8 cellular contexts compared by ENCODE assay signal in the genomic region with DNA sequence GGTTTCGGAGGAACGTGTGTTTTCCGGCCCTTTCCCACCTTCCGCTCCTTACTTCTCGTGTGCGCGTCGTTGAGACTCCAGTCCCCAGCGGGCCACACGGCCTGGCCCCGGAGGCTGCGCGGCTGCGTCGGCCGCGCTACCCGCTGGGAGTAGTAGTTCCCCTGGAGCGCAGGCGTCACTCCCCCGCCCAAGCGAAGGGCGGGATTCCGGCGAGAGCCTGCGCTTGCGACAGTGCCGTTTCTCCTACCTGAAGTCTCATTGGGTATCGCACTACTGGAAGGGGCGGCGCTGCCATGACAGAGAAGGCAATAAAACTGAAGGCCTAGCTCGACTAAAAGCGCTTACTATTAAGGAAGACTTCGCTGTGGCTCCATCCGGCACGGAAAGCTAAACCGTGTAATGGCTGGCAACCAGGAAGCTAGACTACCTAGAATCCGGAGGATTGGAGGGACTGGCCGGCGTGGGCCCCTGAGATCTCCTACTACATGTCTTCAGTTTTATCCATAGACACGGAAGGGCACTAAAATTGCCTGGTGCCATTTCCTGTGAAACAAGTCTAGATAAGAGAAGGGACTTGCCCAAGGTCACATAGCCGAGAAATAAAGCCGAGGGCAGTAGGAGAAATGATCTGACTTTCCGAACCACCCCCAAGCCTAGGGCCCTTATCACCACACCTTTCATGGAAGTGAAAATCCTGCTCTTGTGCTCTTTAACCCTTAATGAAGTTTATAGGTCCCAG.
A peak's percentile ranks its signal among the peaks of the same experiment; 100 is the strongest.
DNase-seq lines count a peak whose midpoint lies in the region; ATAC-seq and TF ChIP-seq lines count a peak whose summit lies in the region.

No MANE protein-coding gene starts in this region.

- DNase-seq in AML-193 (lab: John Stamatoyannopoulos, UW) (peak; percentile 98), NCI-H446 treated with DMSO at 0.1 percent for 48 hours (lab: John Stamatoyannopoulos, UW) (peak; percentile 98), cerebellar nuclear complex (lab: John Stamatoyannopoulos, UW) (peak; percentile 82 to 98), islet precursor cell (peak; percentile 100)
- DNase-seq in activated CD4-positive, CD25-positive, alpha-beta regulatory T cell treated with anti-CD3 and anti-CD28 coated beads, Interleukin-2, amount 50 U/mL, for 72 hours = peak; percentile 93
- peak; percentile 89 to 96 (median 95) for DNase-seq in stimulated activated CD4-positive, alpha-beta T cell treated with anti-CD3 and anti-CD28 coated beads, Interleukin-12 subunit alpha, Interleukin-12 subunit beta, amount 100 ng/mL, for 48 hours (ENCODE audit: low read depth in 2 of 3, low spot score in 1 of 3)

- ATAC-seq in HG03378 (IDR thresholded peaks at IDR 0.05; ENCODE audit: unreplicated experiment) = peak; percentile 79

- peak; percentile 97 for TF ChIP-seq POLR2A in GM19099 (IDR thresholded peaks at IDR 0.05; ENCODE audit: extremely low read depth, insufficient read length, low read depth)

Comparison
In these comparisons a context has a peak if more than half of its experiments do, and no peak if none do; other contexts are left out.
1. Peak in every context shown above with its lines: DNase-seq and ATAC-seq.